ENCODE assay signal across 1 cellular context in genomic region chr7:18995811-18996400, GRCh38.
TF ChIP-seq lines count a peak whose summit lies in the region.

No MANE protein-coding gene starts in this region.

TF ChIP-seq in HepG2, 621 proteins besides CTCF, POLR2A, EP300 and RAD21 (continued from another document):
- TF ChIP-seq SNAPC4 (CRISPR knock-in tag; IDR thresholded peaks at IDR 0.05) (no peak), ZMYM4 (CRISPR knock-in tag; IDR thresholded peaks at IDR 0.05) (no peak), MIER2 (CRISPR knock-in tag; IDR thresholded peaks at IDR 0.05) (no peak), ZNF333 (CRISPR knock-in tag; IDR thresholded peaks at IDR 0.05; ENCODE audit: borderline replicate concordance) (no peak)
- TF ChIP-seq, protein P1, sequence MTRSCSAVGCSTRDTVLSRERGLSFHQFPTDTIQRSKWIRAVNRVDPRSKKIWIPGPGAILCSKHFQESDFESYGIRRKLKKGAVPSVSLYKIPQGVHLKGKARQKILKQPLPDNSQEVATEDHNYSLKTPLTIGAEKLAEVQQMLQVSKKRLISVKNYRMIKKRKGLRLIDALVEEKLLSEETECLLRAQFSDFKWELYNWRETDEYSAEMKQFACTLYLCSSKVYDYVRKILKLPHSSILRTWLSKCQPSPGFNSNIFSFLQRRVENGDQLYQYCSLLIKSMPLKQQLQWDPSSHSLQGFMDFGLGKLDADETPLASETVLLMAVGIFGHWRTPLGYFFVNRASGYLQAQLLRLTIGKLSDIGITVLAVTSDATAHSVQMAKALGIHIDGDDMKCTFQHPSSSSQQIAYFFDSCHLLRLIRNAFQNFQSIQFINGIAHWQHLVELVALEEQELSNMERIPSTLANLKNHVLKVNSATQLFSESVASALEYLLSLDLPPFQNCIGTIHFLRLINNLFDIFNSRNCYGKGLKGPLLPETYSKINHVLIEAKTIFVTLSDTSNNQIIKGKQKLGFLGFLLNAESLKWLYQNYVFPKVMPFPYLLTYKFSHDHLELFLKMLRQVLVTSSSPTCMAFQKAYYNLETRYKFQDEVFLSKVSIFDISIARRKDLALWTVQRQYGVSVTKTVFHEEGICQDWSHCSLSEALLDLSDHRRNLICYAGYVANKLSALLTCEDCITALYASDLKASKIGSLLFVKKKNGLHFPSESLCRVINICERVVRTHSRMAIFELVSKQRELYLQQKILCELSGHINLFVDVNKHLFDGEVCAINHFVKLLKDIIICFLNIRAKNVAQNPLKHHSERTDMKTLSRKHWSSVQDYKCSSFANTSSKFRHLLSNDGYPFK (CRISPR knock-in tag; IDR thresholded peaks at IDR 0.05; ENCODE audit: borderline replicate concordance), result no peak
TF ChIP-seq in HepG2: peak in this region for 0.
